14 cellular contexts compared by ENCODE assay signal in the genomic region with DNA sequence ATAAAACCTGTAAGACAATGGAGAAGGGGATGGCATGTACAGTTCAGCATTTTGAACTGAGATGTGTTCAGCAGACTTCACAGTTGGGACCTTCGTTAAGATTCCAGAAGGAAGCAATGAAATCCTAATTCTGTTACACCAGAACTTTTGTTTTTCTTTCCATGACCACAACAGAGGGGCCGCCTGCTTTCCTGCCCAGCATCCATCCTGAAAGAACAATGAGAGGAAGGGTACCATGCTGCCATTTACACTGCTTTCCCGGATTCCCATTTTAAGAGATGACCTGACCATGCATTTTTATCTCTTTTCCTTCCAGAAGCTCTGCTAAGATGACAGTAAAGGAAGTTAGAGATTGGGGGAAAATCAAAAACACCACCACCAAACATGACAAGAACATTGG.
DNase-seq lines count a peak whose midpoint lies in the region; ATAC-seq and TF ChIP-seq lines count a peak whose summit lies in the region.
"Had no signal": no experiment of that assay in that cellular context is flagged by ENCODE, and none has a peak within 500 bp of the region (broad histone marks: within the 10 kb centered on the region; RNA-seq: fewer than 3 reads in every experiment).

No MANE protein-coding gene starts in this region.

- H3K9me3 Mint-ChIP-seq in CD4-positive, CD25-positive, alpha-beta regulatory T cell: no peaks in the 10 kb centered on the region
- no peaks in the 10 kb centered on the region for H3K9me3 Mint-ChIP-seq in HFFc6
- H3K9me3 Mint-ChIP-seq in central memory CD8-positive, alpha-beta T cell: no peaks in the 10 kb centered on the region
- no peaks in the 10 kb centered on the region for H3K9me3 Mint-ChIP-seq in naive thymus-derived CD8-positive, alpha-beta T cell

- no peak overlapping the region for H3K4me3 ChIP-seq in CD4-positive, CD25-positive, alpha-beta regulatory T cell (ENCODE audit: low read depth, low read length)
- H3K4me3 ChIP-seq: hepatocyte, skin epidermis had no signal

- peaks cover 91% of the 10 kb centered on the region for H3K4me1 ChIP-seq in CD4-positive, CD25-positive, alpha-beta regulatory T cell (ENCODE audit: control insufficient read depth, insufficient read depth, low read length, poor library complexity, severe bottlenecking)

- H3K4me1 Mint-ChIP-seq in CD4-positive, CD25-positive, alpha-beta regulatory T cell: peaks cover 74 to 98% (median 86%) of the 10 kb centered on the region in 4 donors
- peaks cover 100% of the 10 kb centered on the region for H3K4me1 Mint-ChIP-seq in HFFc6 (ENCODE audit: low read depth)
- peaks cover 90% of the 10 kb centered on the region for H3K4me1 Mint-ChIP-seq in central memory CD8-positive, alpha-beta T cell
- peaks cover 53 to 97% (median 95%) of the 10 kb centered on the region in 4 donors for H3K4me1 Mint-ChIP-seq in naive thymus-derived CD8-positive, alpha-beta T cell

- H3K27ac Mint-ChIP-seq in CD4-positive, CD25-positive, alpha-beta regulatory T cell: peak overlapping the region; percentile 57 to 89 (median 80)
- H3K27ac Mint-ChIP-seq in HFFc6: peak overlapping the region; percentile 87
- peak overlapping the region; percentile 88 for H3K27ac Mint-ChIP-seq in central memory CD8-positive, alpha-beta T cell (ENCODE audit: low read depth)
- H3K27ac Mint-ChIP-seq in naive thymus-derived CD8-positive, alpha-beta T cell: peak overlapping the region; percentile 9 to 96 (median 83)

- no peak for TF ChIP-seq CTCF in HFFc6 (IDR thresholded peaks at IDR 0.05)

- no peak for ATAC-seq in CD4-positive, CD25-positive, alpha-beta regulatory T cell (ENCODE audit: low read depth in 2 of 2)
- ATAC-seq in central memory CD8-positive, alpha-beta T cell (replicated peaks; ENCODE audit: extremely low read depth, poor library complexity, severe bottlenecking): no peak
- ATAC-seq in naive thymus-derived CD8-positive, alpha-beta T cell: no peak
- no peak for ATAC-seq in GM21526 (IDR thresholded peaks at IDR 0.05; ENCODE audit: low FRiP score, unreplicated experiment)

- no peaks in the 10 kb centered on the region for H3K9me3 ChIP-seq in CD4-positive, CD25-positive, alpha-beta regulatory T cell (ENCODE audit: control insufficient read depth in 2 of 2, low read length in 2 of 2)

- no peaks in the 10 kb centered on the region for H3K36me3 ChIP-seq in CD4-positive, CD25-positive, alpha-beta regulatory T cell (ENCODE audit: control insufficient read depth, insufficient read depth, low read length)

- peaks cover 12% of the 10 kb centered on the region for H3K36me3 Mint-ChIP-seq in CD4-positive, CD25-positive, alpha-beta regulatory T cell
- H3K36me3 Mint-ChIP-seq in HFFc6 (ENCODE audit: low read depth): peaks cover 11% of the 10 kb centered on the region
- peaks cover 10% of the 10 kb centered on the region for H3K36me3 Mint-ChIP-seq in central memory CD8-positive, alpha-beta T cell (ENCODE audit: insufficient read depth)
- H3K36me3 Mint-ChIP-seq in naive thymus-derived CD8-positive, alpha-beta T cell: peaks cover 0 to 2% (median 0%) of the 10 kb centered on the region in 3 donors

- POLR2A ChIA-PET in naive thymus-derived CD8-positive, alpha-beta T cell (lab: Charles Lee): interaction anchor here (0.6 to 5.7 kb wide), 5 partner anchors 9 to 122 kb away, joined by 3 to 38 read pairs (median 3); no protein-coding TSS in a partner anchor

- H3K27me3 Mint-ChIP-seq in CD4-positive, CD25-positive, alpha-beta regulatory T cell: no peaks in the 10 kb centered on the region
- no peaks in the 10 kb centered on the region for H3K27me3 Mint-ChIP-seq in HFFc6 (ENCODE audit: insufficient read depth)
- no peaks in the 10 kb centered on the region for H3K27me3 Mint-ChIP-seq in central memory CD8-positive, alpha-beta T cell
- H3K27me3 Mint-ChIP-seq in naive thymus-derived CD8-positive, alpha-beta T cell: no peaks in the 10 kb centered on the region

- DNase-seq in CD4-positive, CD25-positive, alpha-beta regulatory T cell: no peak
- DNase-seq in HFFc6 (no peak), HuH-7 (ENCODE audit: low spot score) (no peak)
- DNase-seq in central memory CD8-positive, alpha-beta T cell (ENCODE audit: low spot score in 2 of 2): no peak
- DNase-seq in naive thymus-derived CD8-positive, alpha-beta T cell: no peak
- DNase-seq in stimulated activated CD4-positive, alpha-beta T cell treated with anti-CD3 and anti-CD28 coated beads, Interleukin-2, amount 100 ng/mL, for 48 hours: no peak
- DNase-seq in activated CD8-positive, alpha-beta memory T cell treated with anti-CD3 and anti-CD28 coated beads for 24 hours: no peak
- DNase-seq: activated effector memory CD4-positive, alpha-beta T cell treated with Interleukin-2 at 50 U/mL for 16 hours; kidney glomerular epithelial cell; stimulated activated naive CD4-positive, alpha-beta T cell; T1000 had no signal

- peak overlapping the region in 3 of 4 donors; percentile 5 to 78 (median 63) for H3K4me3 Mint-ChIP-seq in CD4-positive, CD25-positive, alpha-beta regulatory T cell
- no peak overlapping the region; the same call in 1 of the 2 replicates for H3K4me3 Mint-ChIP-seq in HFFc6
- H3K4me3 Mint-ChIP-seq in central memory CD8-positive, alpha-beta T cell: peak overlapping the region; percentile 45
- H3K4me3 Mint-ChIP-seq in naive thymus-derived CD8-positive, alpha-beta T cell: peak overlapping the region in 8 of 10 donors; percentile 8 to 71 (median 36)

- H3K27me3 ChIP-seq in CD4-positive, CD25-positive, alpha-beta regulatory T cell (ENCODE audit: control insufficient read depth, insufficient read depth, low read length): no peaks in the 10 kb centered on the region
- H3K27me3 ChIP-seq: hepatocyte had no signal

- peak overlapping the region; percentile 94 for H3K27ac ChIP-seq in CD4-positive, CD25-positive, alpha-beta regulatory T cell (ENCODE audit: insufficient read depth, low read length, poor library complexity, severe bottlenecking)
- H3K27ac ChIP-seq: hepatocyte had no signal
